8 cellular contexts compared by ENCODE assay signal in genomic region chr4:139655116-139655515, GRCh38. TPM values are rescaled to one million over a fixed set of nuclear protein-coding genes. Genes with fewer than 3 reads are reported as not detected.
A peak's percentile ranks its signal among the peaks of the same experiment; 100 is the strongest.
DNase-seq lines count a peak whose midpoint lies in the region; ATAC-seq and TF ChIP-seq lines count a peak whose summit lies in the region.

No MANE protein-coding gene starts in this region.

- H3K4me3 Mint-ChIP-seq in activated T-cell treated with anti-CD3 and anti-CD28 coated beads, Interleukin-2, amount 50 U/mL, for 24 hours = no peak overlapping the region

- no peaks in the 10 kb centered on the region for H3K36me3 Mint-ChIP-seq in activated T-cell treated with anti-CD3 and anti-CD28 coated beads, Interleukin-2, amount 50 U/mL, for 24 hours (ENCODE audit: low read depth)

- no peak overlapping the region for H3K27ac ChIP-seq in C4-2B

- peak; percentile 50 for TF ChIP-seq CTCF in C4-2B (conservative IDR thresholded peaks at IDR 0.05)

- H3K27ac Mint-ChIP-seq in activated T-cell treated with anti-CD3 and anti-CD28 coated beads, Interleukin-2, amount 50 U/mL, for 24 hours = no peak overlapping the region

- peaks cover 3% of the 10 kb centered on the region for H3K27me3 Mint-ChIP-seq in activated T-cell treated with anti-CD3 and anti-CD28 coated beads, Interleukin-2, amount 50 U/mL, for 24 hours

- ATAC-seq in GM18511 (IDR thresholded peaks at IDR 0.05; ENCODE audit: unreplicated experiment) (peak; percentile 34), left lobe of liver (peak; percentile 72), GM21786 (IDR thresholded peaks at IDR 0.05; ENCODE audit: unreplicated experiment) (no peak)

- peaks cover 30% of the 10 kb centered on the region for H3K4me1 Mint-ChIP-seq in activated T-cell treated with anti-CD3 and anti-CD28 coated beads, Interleukin-2, amount 50 U/mL, for 24 hours (ENCODE audit: low read depth)

- no peaks in the 10 kb centered on the region for H3K9me3 Mint-ChIP-seq in activated T-cell treated with anti-CD3 and anti-CD28 coated beads, Interleukin-2, amount 50 U/mL, for 24 hours

- DNase-seq in NCI-H1694 treated with DMSO at 0.1 percent for 48 hours (lab: John Stamatoyannopoulos, UW) = peak; percentile 20
- peak; percentile 57 for DNase-seq in amniotic epithelial cell (ENCODE audit: low read depth)
- DNase-seq in left lobe of liver (ENCODE audit: low spot score) = no peak
- DNase-seq in HK-2 (ENCODE audit: unreplicated experiment) = no peak
- DNase-seq in activated T-cell treated with anti-CD3 and anti-CD28 coated beads, Interleukin-2, amount 50 U/mL, for 24 hours = no peak

RNA-seq across cellular contexts. Expression of gene MGST2, which starts 10.5 kb away (rescaled TPM):
- 108 TPM for total RNA-seq in left lobe of liver

Comparison
In these comparisons a context has a peak if more than half of its experiments do, and no peak if none do; other contexts are left out.
1. DNase-seq: peak in NCI-H1694 treated with DMSO at 0.1 percent for 48 hours (single experiment) and amniotic epithelial cell (single experiment); none in left lobe of liver (single experiment), HK-2 (single experiment) and activated T-cell treated with anti-CD3 and anti-CD28 coated beads, Interleukin-2, amount 50 U/mL, for 24 hours (single experiment).